14 cellular contexts compared by ENCODE assay signal in genomic region chr17:31575043-31575442, GRCh38.
DNase-seq lines count a peak whose midpoint lies in the region; ATAC-seq and TF ChIP-seq lines count a peak whose summit lies in the region.
"Had no signal": no experiment of that assay in that cellular context is flagged by ENCODE, and none has a peak within 500 bp of the region (broad histone marks: within the 10 kb centered on the region; RNA-seq: fewer than 3 reads in every experiment).

No MANE protein-coding gene starts in this region.

- H4K20me1 ChIP-seq in osteoblast (ENCODE audit: insufficient read depth, low read length), result peaks cover 77% of the 10 kb centered on the region

- peaks cover 95% of the 10 kb centered on the region for H3K79me2 ChIP-seq in osteoblast (ENCODE audit: insufficient read depth, low read length)

- no peaks in the 10 kb centered on the region for H3K27me3 ChIP-seq in osteoblast (ENCODE audit: insufficient read depth, low read length)
- no peaks in the 10 kb centered on the region for H3K27me3 ChIP-seq in esophagus muscularis mucosa
- no peaks in the 10 kb centered on the region for H3K27me3 ChIP-seq in uterus

- H3K27ac Mint-ChIP-seq in activated naive CD4-positive, alpha-beta T cell treated with anti-CD3 and anti-CD28 coated beads, Interleukin-2, amount 50 U/mL, for 72 hours, result peak overlapping the region; percentile 38 to 81
- H3K27ac Mint-ChIP-seq in dendritic cell treated with granulocyte-macrophage colony-stimulating factor and Interleukin-4, amounts not matched to agents 40 ng/mL and 50 ng/mL, for 4 days, result peak overlapping the region; percentile 11
- no peak overlapping the region for H3K27ac Mint-ChIP-seq in activated CD4-positive, alpha-beta T cell treated with anti-CD3 and anti-CD28 coated beads, Interleukin-2, amount 10 ng/mL, durations not matched to agents 24 days and 14 days
- H3K27ac Mint-ChIP-seq: CD8-positive, alpha-beta T cell had no signal

- no peak for TF ChIP-seq POLR2A in esophagus muscularis mucosa (IDR thresholded peaks at IDR 0.05; ENCODE audit: low read depth)
- TF ChIP-seq POLR2A in uterus (IDR thresholded peaks at IDR 0.05), result no peak

- H3K4me2 ChIP-seq in osteoblast (ENCODE audit: insufficient read depth, low read length), result no peak overlapping the region

- H3K27me3 Mint-ChIP-seq in dendritic cell treated with granulocyte-macrophage colony-stimulating factor and Interleukin-4, amounts not matched to agents 40 ng/mL and 50 ng/mL, for 4 days, result no peaks in the 10 kb centered on the region
- H3K27me3 Mint-ChIP-seq in activated CD4-positive, alpha-beta T cell treated with anti-CD3 and anti-CD28 coated beads, Interleukin-2, amount 10 ng/mL, durations not matched to agents 24 days and 14 days, result no peaks in the 10 kb centered on the region

- H3K4me3 Mint-ChIP-seq in dendritic cell treated with granulocyte-macrophage colony-stimulating factor and Interleukin-4, amounts not matched to agents 40 ng/mL and 50 ng/mL, for 4 days, result no peak overlapping the region
- no peak overlapping the region for H3K4me3 Mint-ChIP-seq in activated CD4-positive, alpha-beta T cell treated with anti-CD3 and anti-CD28 coated beads, Interleukin-2, amount 10 ng/mL, durations not matched to agents 24 days and 14 days
- H3K4me3 Mint-ChIP-seq: CD14-positive monocyte; CD8-positive, alpha-beta T cell had no signal

- H3K4me1 ChIP-seq in osteoblast (ENCODE audit: insufficient read depth, low read length) (peaks cover 46% of the 10 kb centered on the region), esophagus muscularis mucosa (peaks cover 49 to 78% (median 66%) of the 10 kb centered on the region in 4 donors), uterus (peaks cover 13 to 31% of the 10 kb centered on the region in 2 donors)

- no peak overlapping the region for H2AFZ ChIP-seq in osteoblast (ENCODE audit: low read length)

- peaks cover 59% of the 10 kb centered on the region for H3K4me1 Mint-ChIP-seq in dendritic cell treated with granulocyte-macrophage colony-stimulating factor and Interleukin-4, amounts not matched to agents 40 ng/mL and 50 ng/mL, for 4 days (ENCODE audit: low read depth)
- no peaks in the 10 kb centered on the region for H3K4me1 Mint-ChIP-seq in activated CD4-positive, alpha-beta T cell treated with anti-CD3 and anti-CD28 coated beads, Interleukin-2, amount 10 ng/mL, durations not matched to agents 24 days and 14 days

- no peak for ATAC-seq in activated naive CD4-positive, alpha-beta T cell treated with anti-CD3 and anti-CD28 coated beads, Interleukin-2, amount 50 U/mL, for 72 hours
- ATAC-seq in GM19351 (IDR thresholded peaks at IDR 0.05; ENCODE audit: unreplicated experiment), result no peak
- ATAC-seq: CD8-positive, alpha-beta T cell had no signal

- TF ChIP-seq EP300 in esophagus muscularis mucosa (IDR thresholded peaks at IDR 0.05), result no peak

- TF ChIP-seq CTCF in osteoblast (IDR thresholded peaks at IDR 0.05; ENCODE audit: extremely low read depth, low read depth, low read length) (no peak), esophagus muscularis mucosa (IDR thresholded peaks at IDR 0.05) (no peak), uterus (IDR thresholded peaks at IDR 0.05) (no peak)

- H3K4me3 ChIP-seq in osteoblast (ENCODE audit: insufficient read depth, low read length), result no peak overlapping the region
- no peak overlapping the region for H3K4me3 ChIP-seq in esophagus muscularis mucosa
- H3K4me3 ChIP-seq in uterus, result no peak overlapping the region

- no peaks in the 10 kb centered on the region for H3K36me3 Mint-ChIP-seq in activated naive CD4-positive, alpha-beta T cell treated with anti-CD3 and anti-CD28 coated beads, Interleukin-2, amount 50 U/mL, for 72 hours
- peaks cover 21% of the 10 kb centered on the region for H3K36me3 Mint-ChIP-seq in dendritic cell treated with granulocyte-macrophage colony-stimulating factor and Interleukin-4, amounts not matched to agents 40 ng/mL and 50 ng/mL, for 4 days (ENCODE audit: low read depth)
- H3K36me3 Mint-ChIP-seq in activated CD4-positive, alpha-beta T cell treated with anti-CD3 and anti-CD28 coated beads, Interleukin-2, amount 10 ng/mL, durations not matched to agents 24 days and 14 days (ENCODE audit: low read depth), result no peaks in the 10 kb centered on the region
- H3K36me3 Mint-ChIP-seq: CD8-positive, alpha-beta T cell had no signal

- H3K27ac ChIP-seq in osteoblast (ENCODE audit: low read depth, low read length), result peak overlapping the region; percentile 94
- H3K27ac ChIP-seq in esophagus muscularis mucosa (replicated peaks in 1 of 4), result peak overlapping the region in 1 of 4 donors; percentile 87
- peak overlapping the region in 1 of 2 donors; percentile 7 for H3K27ac ChIP-seq in uterus
- H3K27ac ChIP-seq: 22Rv1 had no signal

- peaks cover 72% of the 10 kb centered on the region for H3K36me3 ChIP-seq in osteoblast (ENCODE audit: insufficient read depth, low read length)
- H3K36me3 ChIP-seq in esophagus muscularis mucosa, result peaks cover 0 to 17% (median 10%) of the 10 kb centered on the region in 4 donors
- no peaks in the 10 kb centered on the region for H3K36me3 ChIP-seq in uterus

- DNase-seq in activated naive CD4-positive, alpha-beta T cell treated with anti-CD3 and anti-CD28 coated beads, Interleukin-2, amount 50 U/mL, for 72 hours (ENCODE audit: low spot score in 2 of 2), result no peak
- DNase-seq in activated naive CD4-positive, alpha-beta T cell treated with Interleukin-2 at 50 U/mL for 16 hours, result no peak
- DNase-seq in osteoblast (ENCODE audit: insufficient read length, low spot score, missing footprints), result no peak
- no peak for DNase-seq in activated CD4-positive, alpha-beta T cell treated with anti-CD3 and anti-CD28 coated beads, Interleukin-2, amount 10 ng/mL, durations not matched to agents 24 days and 14 days
- no peak for DNase-seq in esophagus muscularis mucosa (ENCODE audit: extremely low spot score)
- no peak for DNase-seq in uterus
- DNase-seq: CD8-positive, alpha-beta T cell; COR-L47; DND-41; GDM1 had no signal

- WGBS in esophagus muscularis mucosa, result 96% methylated on average over 13 of the region's 13 CpGs

- H3K9me3 Mint-ChIP-seq in activated naive CD4-positive, alpha-beta T cell treated with anti-CD3 and anti-CD28 coated beads, Interleukin-2, amount 50 U/mL, for 72 hours, result no peaks in the 10 kb centered on the region
- no peaks in the 10 kb centered on the region for H3K9me3 Mint-ChIP-seq in dendritic cell treated with granulocyte-macrophage colony-stimulating factor and Interleukin-4, amounts not matched to agents 40 ng/mL and 50 ng/mL, for 4 days
- H3K9me3 Mint-ChIP-seq in activated CD4-positive, alpha-beta T cell treated with anti-CD3 and anti-CD28 coated beads, Interleukin-2, amount 10 ng/mL, durations not matched to agents 24 days and 14 days, result no peaks in the 10 kb centered on the region
- H3K9me3 Mint-ChIP-seq: CD14-positive monocyte; CD8-positive, alpha-beta T cell had no signal

- no peaks in the 10 kb centered on the region for H3K9me3 ChIP-seq in osteoblast (ENCODE audit: low read depth, low read length)
- H3K9me3 ChIP-seq in esophagus muscularis mucosa, result no peaks in the 10 kb centered on the region
- no peaks in the 10 kb centered on the region for H3K9me3 ChIP-seq in uterus

- intact Hi-C loops in dendritic cell treated with granulocyte-macrophage colony-stimulating factor and Interleukin-4, amounts not matched to agents 40 ng/mL and 50 ng/mL, for 4 days (cut with micrococcal nuclease), result no loop called here
- intact Hi-C loops in activated CD4-positive, alpha-beta T cell treated with anti-CD3 and anti-CD28 coated beads, Interleukin-2, amount 10 ng/mL, durations not matched to agents 24 days and 14 days (cut with micrococcal nuclease), result no loop called here
- intact Hi-C loops in esophagus muscularis mucosa (cut with DNase I) (no loop called here), uterus (cut with DNase I; ENCODE audit: low total_unique reads) (no loop called here)
